ENCODE assay signal across 1 cellular context in the genomic region with DNA sequence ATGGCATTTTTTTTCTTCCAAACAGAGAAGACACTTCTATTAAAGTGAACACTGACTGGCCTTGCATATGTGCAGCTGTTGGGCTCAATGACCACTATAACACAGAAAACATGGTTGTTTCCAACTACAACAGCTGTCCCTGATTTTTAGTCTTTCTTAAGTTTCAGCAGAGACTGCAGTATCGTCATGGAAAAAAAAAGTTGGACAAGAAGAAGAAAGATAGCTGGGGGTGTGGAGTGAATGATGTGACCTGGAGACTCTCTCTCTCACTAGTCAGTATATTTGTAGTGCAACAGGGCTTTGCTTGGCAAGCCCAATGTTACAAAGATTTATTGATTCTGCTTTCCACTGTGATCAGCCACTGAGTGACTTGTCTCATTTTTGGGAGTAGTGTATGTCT.
TF ChIP-seq lines count a peak whose summit lies in the region.

No MANE protein-coding gene starts in this region.

TF ChIP-seq in HepG2, 621 proteins besides CTCF, POLR2A, EP300 and RAD21 (continued from another document):
- TF ChIP-seq, protein P1, sequence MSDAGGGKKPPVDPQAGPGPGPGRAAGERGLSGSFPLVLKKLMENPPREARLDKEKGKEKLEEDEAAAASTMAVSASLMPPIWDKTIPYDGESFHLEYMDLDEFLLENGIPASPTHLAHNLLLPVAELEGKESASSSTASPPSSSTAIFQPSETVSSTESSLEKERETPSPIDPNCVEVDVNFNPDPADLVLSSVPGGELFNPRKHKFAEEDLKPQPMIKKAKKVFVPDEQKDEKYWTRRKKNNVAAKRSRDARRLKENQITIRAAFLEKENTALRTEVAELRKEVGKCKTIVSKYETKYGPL (CRISPR knock-in tag; IDR thresholded peaks at IDR 0.05), result no peak
- TF ChIP-seq ZNF761 (CRISPR knock-in tag; conservative IDR thresholded peaks at IDR 0.05) (no peak), HMG20B (CRISPR knock-in tag; conservative IDR thresholded peaks at IDR 0.05) (no peak), ZFX (CRISPR knock-in tag; IDR thresholded peaks at IDR 0.05; ENCODE audit: low read depth) (no peak), ZNF282 (IDR thresholded peaks at IDR 0.05; ENCODE audit: partially characterized antibody) (no peak), IRF2 (CRISPR knock-in tag; IDR thresholded peaks at IDR 0.05) (no peak), ZNF614 (CRISPR knock-in tag; IDR thresholded peaks at IDR 0.05; ENCODE audit: borderline replicate concordance) (no peak), ZNF776 (CRISPR knock-in tag; IDR thresholded peaks at IDR 0.05) (no peak)
- TF ChIP-seq, protein P2, sequence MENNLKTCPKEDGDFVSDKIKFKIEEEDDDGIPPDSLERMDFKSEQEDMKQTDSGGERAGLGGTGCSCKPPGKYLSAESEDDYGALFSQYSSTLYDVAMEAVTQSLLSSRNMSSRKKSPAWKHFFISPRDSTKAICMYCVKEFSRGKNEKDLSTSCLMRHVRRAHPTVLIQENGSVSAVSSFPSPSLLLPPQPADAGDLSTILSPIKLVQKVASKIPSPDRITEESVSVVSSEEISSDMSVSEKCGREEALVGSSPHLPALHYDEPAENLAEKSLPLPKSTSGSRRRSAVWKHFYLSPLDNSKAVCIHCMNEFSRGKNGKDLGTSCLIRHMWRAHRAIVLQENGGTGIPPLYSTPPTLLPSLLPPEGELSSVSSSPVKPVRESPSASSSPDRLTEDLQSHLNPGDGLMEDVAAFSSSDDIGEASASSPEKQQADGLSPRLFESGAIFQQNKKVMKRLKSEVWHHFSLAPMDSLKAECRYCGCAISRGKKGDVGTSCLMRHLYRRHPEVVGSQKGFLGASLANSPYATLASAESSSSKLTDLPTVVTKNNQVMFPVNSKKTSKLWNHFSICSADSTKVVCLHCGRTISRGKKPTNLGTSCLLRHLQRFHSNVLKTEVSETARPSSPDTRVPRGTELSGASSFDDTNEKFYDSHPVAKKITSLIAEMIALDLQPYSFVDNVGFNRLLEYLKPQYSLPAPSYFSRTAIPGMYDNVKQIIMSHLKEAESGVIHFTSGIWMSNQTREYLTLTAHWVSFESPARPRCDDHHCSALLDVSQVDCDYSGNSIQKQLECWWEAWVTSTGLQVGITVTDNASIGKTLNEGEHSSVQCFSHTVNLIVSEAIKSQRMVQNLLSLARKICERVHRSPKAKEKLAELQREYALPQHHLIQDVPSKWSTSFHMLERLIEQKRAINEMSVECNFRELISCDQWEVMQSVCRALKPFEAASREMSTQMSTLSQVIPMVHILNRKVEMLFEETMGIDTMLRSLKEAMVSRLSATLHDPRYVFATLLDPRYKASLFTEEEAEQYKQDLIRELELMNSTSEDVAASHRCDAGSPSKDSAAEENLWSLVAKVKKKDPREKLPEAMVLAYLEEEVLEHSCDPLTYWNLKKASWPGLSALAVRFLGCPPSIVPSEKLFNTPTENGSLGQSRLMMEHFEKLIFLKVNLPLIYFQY (CRISPR knock-in tag; IDR thresholded peaks at IDR 0.05; ENCODE audit: borderline replicate concordance), result no peak
- TF ChIP-seq, protein P3, sequence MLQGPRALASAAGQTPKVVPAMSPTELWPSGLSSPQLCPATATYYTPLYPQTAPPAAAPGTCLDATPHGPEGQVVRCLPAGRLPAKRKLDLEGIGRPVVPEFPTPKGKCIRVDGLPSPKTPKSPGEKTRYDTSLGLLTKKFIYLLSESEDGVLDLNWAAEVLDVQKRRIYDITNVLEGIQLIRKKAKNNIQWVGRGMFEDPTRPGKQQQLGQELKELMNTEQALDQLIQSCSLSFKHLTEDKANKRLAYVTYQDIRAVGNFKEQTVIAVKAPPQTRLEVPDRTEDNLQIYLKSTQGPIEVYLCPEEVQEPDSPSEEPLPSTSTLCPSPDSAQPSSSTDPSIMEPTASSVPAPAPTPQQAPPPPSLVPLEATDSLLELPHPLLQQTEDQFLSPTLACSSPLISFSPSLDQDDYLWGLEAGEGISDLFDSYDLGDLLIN (CRISPR knock-in tag; IDR thresholded peaks at IDR 0.05; ENCODE audit: borderline replicate concordance), result no peak
